Comparison of ENCODE assay signal across 29 cellular contexts in genomic region chr3:171391432-171391831, GRCh38.
"Had no signal": no experiment of that assay in that cellular context is flagged by ENCODE, and none has a peak within 500 bp of the region (broad histone marks: within the 10 kb centered on the region; RNA-seq: fewer than 3 reads in every experiment).

No MANE protein-coding gene starts in this region.

- H3K4me3 Mint-ChIP-seq: stimulated activated effector memory CD8-positive, alpha-beta T cell treated with anti-CD3 and anti-CD28 coated beads, Interleukin-12 subunit alpha, Interleukin-12 subunit beta, amount 100 ng/mL, for 72 hours; stimulated activated memory B cell treated with anti-CD40 and anti-IgM and Interleukin-4, amounts not matched to agents 10 μg/mL and 1 μg/mL and 100 μg/mL, for 72 hours; stimulated activated naive B cell treated with anti-CD40 and anti-IgM and Interleukin-4, amounts not matched to agents 10 μg/mL and 1 μg/mL and 100 μg/mL, for 72 hours; stimulated activated naive CD8-positive, alpha-beta T cell treated with anti-CD3 and anti-CD28 coated beads, Interleukin-15, amount 100 ng/mL, for 72 hours; stimulated activated naive CD8-positive, alpha-beta T cell treated with anti-CD3 and anti-CD28 coated beads, Interleukin-15, Interleukin-2, amounts not matched to agents 100 ng/mL and 50 ng/mL, for 24 hours; type B pancreatic cell had no signal

- H3K4me3 ChIP-seq: stomach, suprapubic skin, testis, thoracic aorta, thyroid gland, tibial artery, tibial nerve, transverse colon, upper lobe of left lung, upper lobe of right lung, uterus, vagina had no signal

- H3K27ac Mint-ChIP-seq: stimulated activated effector memory CD8-positive, alpha-beta T cell treated with anti-CD3 and anti-CD28 coated beads, Interleukin-12 subunit alpha, Interleukin-12 subunit beta, amount 100 ng/mL, for 72 hours; stimulated activated memory B cell treated with anti-CD40 and anti-IgM and Interleukin-4, amounts not matched to agents 10 μg/mL and 1 μg/mL and 100 μg/mL, for 72 hours; stimulated activated naive B cell treated with anti-CD40 and anti-IgM and Interleukin-4, amounts not matched to agents 10 μg/mL and 1 μg/mL and 100 μg/mL, for 72 hours; stimulated activated naive CD8-positive, alpha-beta T cell treated with anti-CD3 and anti-CD28 coated beads, Interleukin-15, amount 100 ng/mL, for 72 hours; stimulated activated naive CD8-positive, alpha-beta T cell treated with anti-CD3 and anti-CD28 coated beads, Interleukin-15, Interleukin-2, amounts not matched to agents 100 ng/mL and 50 ng/mL, for 24 hours; type B pancreatic cell had no signal

- H3K36me3 Mint-ChIP-seq: stimulated activated effector memory CD8-positive, alpha-beta T cell treated with anti-CD3 and anti-CD28 coated beads, Interleukin-12 subunit alpha, Interleukin-12 subunit beta, amount 100 ng/mL, for 72 hours; type B pancreatic cell had no signal

- H3K9me3 Mint-ChIP-seq: stimulated activated memory B cell treated with anti-CD40 and anti-IgM and Interleukin-4, amounts not matched to agents 10 μg/mL and 1 μg/mL and 100 μg/mL, for 72 hours had no signal

- H3K4me1 Mint-ChIP-seq: stimulated activated memory B cell treated with anti-CD40 and anti-IgM and Interleukin-4, amounts not matched to agents 10 μg/mL and 1 μg/mL and 100 μg/mL, for 72 hours; stimulated activated naive B cell treated with anti-CD40 and anti-IgM and Interleukin-4, amounts not matched to agents 10 μg/mL and 1 μg/mL and 100 μg/mL, for 72 hours had no signal

- FAIRE-seq: urothelium cell line had no signal

- H3K36me3 ChIP-seq: stomach, suprapubic skin, thoracic aorta, thyroid gland, tibial artery, tibial nerve, transverse colon, upper lobe of left lung, upper lobe of right lung, uterus, vagina had no signal

- H3K27me3 Mint-ChIP-seq: stimulated activated memory B cell treated with anti-CD40 and anti-IgM and Interleukin-4, amounts not matched to agents 10 μg/mL and 1 μg/mL and 100 μg/mL, for 72 hours; stimulated activated naive B cell treated with anti-CD40 and anti-IgM and Interleukin-4, amounts not matched to agents 10 μg/mL and 1 μg/mL and 100 μg/mL, for 72 hours; stimulated activated naive CD8-positive, alpha-beta T cell treated with anti-CD3 and anti-CD28 coated beads, Interleukin-15, amount 100 ng/mL, for 72 hours; stimulated activated naive CD8-positive, alpha-beta T cell treated with anti-CD3 and anti-CD28 coated beads, Interleukin-15, Interleukin-2, amounts not matched to agents 100 ng/mL and 50 ng/mL, for 24 hours; type B pancreatic cell had no signal

- H3K27ac ChIP-seq: stomach, suprapubic skin, testis, thoracic aorta, thyroid gland, tibial artery, tibial nerve, transverse colon, upper lobe of left lung, upper lobe of right lung, uterus, vagina had no signal

- H3K27me3 ChIP-seq: stomach, suprapubic skin, testis, thyroid gland, tibial artery, tibial nerve, transverse colon, upper lobe of left lung, upper lobe of right lung, uterus, vagina had no signal

- ATAC-seq: stimulated activated effector memory CD8-positive, alpha-beta T cell treated with anti-CD3 and anti-CD28 coated beads, Interleukin-12 subunit alpha, Interleukin-12 subunit beta, amount 100 ng/mL, for 72 hours; stimulated activated memory B cell treated with anti-CD40 and anti-IgM and Interleukin-4, amounts not matched to agents 10 μg/mL and 1 μg/mL and 100 μg/mL, for 72 hours; stimulated activated naive B cell treated with anti-CD40 and anti-IgM and Interleukin-4, amounts not matched to agents 10 μg/mL and 1 μg/mL and 100 μg/mL, for 72 hours; stimulated activated naive CD8-positive, alpha-beta T cell treated with anti-CD3 and anti-CD28 coated beads, Interleukin-15, amount 100 ng/mL, for 72 hours; stimulated activated naive CD8-positive, alpha-beta T cell treated with anti-CD3 and anti-CD28 coated beads, Interleukin-15, Interleukin-2, amounts not matched to agents 100 U/mL and 50 U/mL, for 24 hours; upper lobe of right lung had no signal

- H3K4me1 ChIP-seq: suprapubic skin, testis, upper lobe of right lung, uterus, vagina had no signal

- H3K9me3 ChIP-seq: suprapubic skin, testis, thoracic aorta, thyroid gland, transverse colon, upper lobe of left lung, upper lobe of right lung, uterus, vagina had no signal

- DNase-seq: stimulated activated CD4-positive, alpha-beta T cell treated with anti-CD3 and anti-CD28 coated beads, Interleukin-2, amount 100 ng/mL, for 48 hours; stimulated activated CD4-positive, alpha-beta T cell treated with anti-CD3 and anti-CD28 coated beads, Interleukin-4, amount 100 ng/mL, for 1 hour; stimulated activated CD4-positive, alpha-beta T cell treated with anti-CD3 and anti-CD28 coated beads, Interleukin-4, amount 100 ng/mL, for 24 hours; stimulated activated CD4-positive, alpha-beta T cell treated with anti-CD3 and anti-CD28 coated beads, Interleukin-4, amount 100 ng/mL, for 4 hours; stimulated activated CD8-positive, alpha-beta memory T cell treated with anti-CD3 and anti-CD28 coated beads, Interleukin-4, amount 100 ng/mL, for 48 hours; stimulated activated naive B cell treated with anti-CD40 and anti-IgM and Interleukin-4, amounts not matched to agents 10 μg/mL and 1 μg/mL and 100 μg/mL, for 72 hours; stimulated activated naive CD4-positive, alpha-beta T cell; stimulated activated naive CD4-positive, alpha-beta T cell treated with Interleukin-2 at 50 U/mL for 16 hours; stimulated activated naive CD8-positive, alpha-beta T cell treated with anti-CD3 and anti-CD28 coated beads, Interleukin-15, amount 100 ng/mL, for 72 hours; stimulated activated naive CD8-positive, alpha-beta T cell treated with anti-CD3 and anti-CD28 coated beads, Interleukin-15, Interleukin-2, amounts not matched to agents 100 U/mL and 50 U/mL, for 24 hours; stomach; substantia nigra; testis; thyroid gland; tibial artery; transverse colon; trophoblast cell; upper lobe of left lung; upper lobe of right lung; uterus had no signal
